16 cellular contexts compared by ENCODE assay signal in the genomic region with DNA sequence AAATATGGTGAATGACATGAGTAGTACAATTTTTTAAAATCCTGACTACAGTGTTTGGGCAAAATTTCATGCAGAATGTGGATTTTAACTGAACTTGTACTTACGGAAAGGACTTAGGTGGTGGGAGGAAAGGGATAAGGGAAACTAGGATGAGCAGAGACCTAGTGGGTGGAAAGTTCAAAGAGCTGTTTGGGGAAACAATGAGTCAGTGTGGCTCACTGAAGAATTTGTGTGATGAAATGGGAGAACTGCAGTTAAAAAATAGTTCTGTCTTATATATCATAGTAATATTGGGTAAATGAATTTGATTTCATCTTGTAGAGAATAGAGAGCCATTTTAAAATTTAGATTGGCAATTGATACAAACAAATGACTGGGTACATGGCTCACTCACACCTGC.
DNase-seq lines count a peak whose midpoint lies in the region; ATAC-seq and TF ChIP-seq lines count a peak whose summit lies in the region.
"Had no signal": no experiment of that assay in that cellular context is flagged by ENCODE, and none has a peak within 500 bp of the region (broad histone marks: within the 10 kb centered on the region; RNA-seq: fewer than 3 reads in every experiment).

No MANE protein-coding gene starts in this region.

- TF ChIP-seq CTCF in mammary epithelial cell (conservative IDR thresholded peaks at IDR 0.05 in 1 of 2, IDR thresholded peaks at IDR 0.05 in 1 of 2; ENCODE audit: extremely low read depth in 1 of 2, insufficient read depth in 1 of 2, low read depth in 1 of 2, low read length in 2 of 2): no peak

- H3K36me3 ChIP-seq in mammary epithelial cell (ENCODE audit: insufficient read depth, low read length): no peaks in the 10 kb centered on the region
- H3K36me3 ChIP-seq: BLaER1, tibial nerve had no signal

- no peaks in the 10 kb centered on the region for H3K9me3 ChIP-seq in mammary epithelial cell (replicated peaks; ENCODE audit: insufficient read depth, low read length)

- no peaks in the 10 kb centered on the region for H3K79me2 ChIP-seq in mammary epithelial cell (ENCODE audit: insufficient read depth, low read length)

- no peaks in the 10 kb centered on the region for H3K27me3 ChIP-seq in mammary epithelial cell (ENCODE audit: insufficient read depth, low read length)
- H3K27me3 ChIP-seq: BLaER1, tibial nerve had no signal

- DNase-seq in AG08395 (ENCODE audit: low spot score) (peak; percentile 57), HT1080 (ENCODE audit: low read depth) (peak; percentile 48), mammary epithelial cell (peak; percentile 56), kidney tubule cell (ENCODE audit: low spot score) (peak; percentile 12), inferior parietal cortex (ENCODE audit: extremely low spot score) (no peak)
- DNase-seq: activated CD4-positive, CD25-positive, alpha-beta regulatory T cell; activated CD8-positive, alpha-beta memory T cell treated with anti-CD3 and anti-CD28 coated beads, Interleukin-2, amount 50 U/mL, for 4 hours; islet precursor cell; NCI-H1092 treated with DMSO at 0.1 percent for 48 hours; NCI-H2171 treated with DMSO at 0.1 percent for 48 hours; SW 1271 had no signal

- dilution Hi-C loops in mammary epithelial cell (cut with HindIII; ENCODE audit: low sequenced_read_pairs): no loop called here

- H3K27ac ChIP-seq in mammary epithelial cell (ENCODE audit: insufficient read depth, low read depth, low read length): no peak overlapping the region
- H3K27ac ChIP-seq: BLaER1, tibial nerve had no signal

- H3K4me1 ChIP-seq in mammary epithelial cell (ENCODE audit: insufficient read depth, low read length): peaks cover 7% of the 10 kb centered on the region
- H3K4me1 ChIP-seq: BLaER1, tibial nerve had no signal

- H3K9ac ChIP-seq in mammary epithelial cell (ENCODE audit: insufficient read depth, low read length): no peak overlapping the region
- H3K9ac ChIP-seq: BLaER1 had no signal

- no peak overlapping the region for H2AFZ ChIP-seq in mammary epithelial cell (ENCODE audit: low read depth, low read length)

- no peaks in the 10 kb centered on the region for H4K20me1 ChIP-seq in mammary epithelial cell (ENCODE audit: insufficient read depth, low read length)
- H4K20me1 ChIP-seq: BLaER1 had no signal

- no peak overlapping the region for H3K4me3 ChIP-seq in mammary epithelial cell (replicated peaks in 1 of 3; ENCODE audit: insufficient read depth in 1 of 3, low read depth in 2 of 3, low read length in 3 of 3)
- H3K4me3 ChIP-seq: BLaER1, tibial nerve had no signal

- 11% methylated on average over 1 of the region's 1 CpG for WGBS in mammary epithelial cell (ENCODE audit: low coverage, missing lambda C conversion rate)

- CTCF ChIA-PET in mammary epithelial cell (lab: Charles Lee; ENCODE audit: low non-redundant PET): no interaction called here

- in situ Hi-C loops in mammary epithelial cell (cut with MboI; ENCODE audit: low sequenced_read_pairs in 2 of 2): no loop called here

- intact Hi-C loops in mammary epithelial cell (cut with micrococcal nuclease): no loop called here

- no TSS peak for BruUV-seq in mammary epithelial cell (replicated peaks; lab: Mats Ljungman, UMichigan)

- no peak overlapping the region for H3K4me2 ChIP-seq in mammary epithelial cell (ENCODE audit: insufficient read depth, low read depth, low read length)
- H3K4me2 ChIP-seq: BLaER1 had no signal

- ATAC-seq in GM21447 (IDR thresholded peaks at IDR 0.05; ENCODE audit: unreplicated experiment) (no peak), GM21360 (IDR thresholded peaks at IDR 0.05; ENCODE audit: unreplicated experiment) (no peak), GM18502 (IDR thresholded peaks at IDR 0.05; ENCODE audit: poor library complexity, unreplicated experiment) (no peak)
